ENCODE assay signal across 9 cellular contexts in genomic region chr2:43292851-43293743, GRCh38.
DNase-seq lines count a peak whose midpoint lies in the region; ATAC-seq, FAIRE-seq and TF ChIP-seq lines count a peak whose summit lies in the region.
"Had no signal": no experiment of that assay in that cellular context is flagged by ENCODE, and none has a peak within 500 bp of the region (broad histone marks: within the 10 kb centered on the region; RNA-seq: fewer than 3 reads in every experiment).

No MANE protein-coding gene starts in this region.

- no peak overlapping the region for H3K4me3 ChIP-seq in adipocyte (ENCODE audit: low read length)
- H3K4me3 ChIP-seq in mesodermal cell (ENCODE audit: extremely low read depth, insufficient read depth, low read length, poor library complexity, severe bottlenecking) = no peak overlapping the region
- no peak overlapping the region for H3K4me3 ChIP-seq in vagina

- H3K27me3 ChIP-seq in adipocyte (replicated peaks; ENCODE audit: control insufficient read depth, insufficient read depth, low read length) (no peaks in the 10 kb centered on the region), vagina (no peaks in the 10 kb centered on the region)
- H3K27me3 ChIP-seq: BE2C had no signal

- H3K4me1 ChIP-seq in adipocyte (ENCODE audit: control insufficient read depth, insufficient read depth, low read length) (peaks cover 28% of the 10 kb centered on the region), mesodermal cell (ENCODE audit: control insufficient read depth, insufficient read depth, low read length, poor library complexity, severe bottlenecking) (peaks cover 18% of the 10 kb centered on the region), vagina (peaks cover 19% of the 10 kb centered on the region)

- no peak for FAIRE-seq in frontal cortex (lab: Jason Lieb, UNC)

- intact Hi-C loops in Right ventricle myocardium inferior (cut with DNase I) (no loop called here), left ventricle myocardium superior (cut with micrococcal nuclease) (no loop called here), vagina (cut with DNase I) (no loop called here)

- peak overlapping the region; percentile 20 for H3K9ac ChIP-seq in adipocyte (ENCODE audit: low read length)

- ATAC-seq in Right ventricle myocardium inferior (no peak), left ventricle myocardium superior (no peak)

- H3K36me3 ChIP-seq in adipocyte (ENCODE audit: control insufficient read depth, insufficient read depth, low read length, severe bottlenecking) (peaks cover 10% of the 10 kb centered on the region), mesodermal cell (ENCODE audit: control insufficient read depth, insufficient read depth, low read length) (peaks cover 19% of the 10 kb centered on the region), vagina (no peaks in the 10 kb centered on the region)

- no peaks in the 10 kb centered on the region for H3K9me3 ChIP-seq in adipocyte (ENCODE audit: control insufficient read depth, low read length)
- peaks cover 7% of the 10 kb centered on the region for H3K9me3 ChIP-seq in mesodermal cell (ENCODE audit: control insufficient read depth, low read length)
- H3K9me3 ChIP-seq in vagina = no peaks in the 10 kb centered on the region

- no peak for TF ChIP-seq POLR2A in vagina (IDR thresholded peaks at IDR 0.05)

- POLR2A ChIA-PET in HEK293T (lab: Yijun Ruan, JAX) = interaction anchor here (1.3 kb wide), 1 partner anchor 12 kb away, joined by 3 read pairs; no protein-coding TSS in a partner anchor

- WGBS in mesodermal cell (ENCODE audit: insufficient coverage in 2 of 2), 2 experiments = 92 to 94% methylated on average over 8 to 10 of the region's 11 CpGs

- H3K27ac ChIP-seq in mesodermal cell (ENCODE audit: low read depth, low read length, severe bottlenecking) (peak overlapping the region; percentile 86), vagina (peak overlapping the region; percentile 89)

- peak; percentile 70 for DNase-seq in Right ventricle myocardium inferior (ENCODE audit: missing footprints)
- no peak for DNase-seq in left ventricle myocardium superior
- no peak for DNase-seq in adipocyte (ENCODE audit: low read depth)
- DNase-seq in vagina (ENCODE audit: extremely low spot score in 2 of 2) = peak in 1 of 2 donors; percentile 76
- DNase-seq in SHP77 treated with DMSO at 0.1 percent for 48 hours (lab: John Stamatoyannopoulos, UW) = no peak
- no peak for DNase-seq in frontal cortex (ENCODE audit: low spot score in 2 of 2)
- no peak for DNase-seq in HEK293T (ENCODE audit: extremely low spot score)
- DNase-seq: BE2C had no signal

- no peak for TF ChIP-seq CTCF in vagina (IDR thresholded peaks at IDR 0.05)

- CTCF ChIA-PET in HEK293T (lab: Yijun Ruan, JAX) = interaction anchor here (0.9 kb wide), 1 partner anchor 22 kb away, joined by 3 read pairs; no protein-coding TSS in a partner anchor

TF ChIP-seq in HEK293T, 16 proteins besides CTCF, POLR2A, EP300 and RAD21:
- no peak for TF ChIP-seq ELF4 (IDR thresholded peaks at IDR 0.05)
- no peak for TF ChIP-seq SUZ12 (IDR thresholded peaks at IDR 0.05)
- TF ChIP-seq BHLHE40 (IDR thresholded peaks at IDR 0.05; ENCODE audit: borderline replicate concordance) = no peak
- TF ChIP-seq ARNT (IDR thresholded peaks at IDR 0.05) = no peak
- no peak for TF ChIP-seq NFRKB (IDR thresholded peaks at IDR 0.05)
- TF ChIP-seq TARDBP (IDR thresholded peaks at IDR 0.05) = no peak
- no peak for TF ChIP-seq FOXM1 (IDR thresholded peaks at IDR 0.05; ENCODE audit: borderline replicate concordance)
- no peak for TF ChIP-seq L3MBTL2 (conservative IDR thresholded peaks at IDR 0.05)
- no peak for TF ChIP-seq FOXA1 (IDR thresholded peaks at IDR 0.05)
- no peak for TF ChIP-seq ZNF384 (IDR thresholded peaks at IDR 0.05)
- no peak for TF ChIP-seq LEF1 (IDR thresholded peaks at IDR 0.05; ENCODE audit: borderline replicate concordance)
- TF ChIP-seq, protein P1, sequence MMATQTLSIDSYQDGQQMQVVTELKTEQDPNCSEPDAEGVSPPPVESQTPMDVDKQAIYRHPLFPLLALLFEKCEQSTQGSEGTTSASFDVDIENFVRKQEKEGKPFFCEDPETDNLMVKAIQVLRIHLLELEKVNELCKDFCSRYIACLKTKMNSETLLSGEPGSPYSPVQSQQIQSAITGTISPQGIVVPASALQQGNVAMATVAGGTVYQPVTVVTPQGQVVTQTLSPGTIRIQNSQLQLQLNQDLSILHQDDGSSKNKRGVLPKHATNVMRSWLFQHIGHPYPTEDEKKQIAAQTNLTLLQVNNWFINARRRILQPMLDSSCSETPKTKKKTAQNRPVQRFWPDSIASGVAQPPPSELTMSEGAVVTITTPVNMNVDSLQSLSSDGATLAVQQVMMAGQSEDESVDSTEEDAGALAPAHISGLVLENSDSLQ (IDR thresholded peaks at IDR 0.05) = no peak
- TF ChIP-seq CTBP1 (IDR thresholded peaks at IDR 0.05; ENCODE audit: borderline replicate concordance) = no peak
- TF ChIP-seq FOXK2 (IDR thresholded peaks at IDR 0.05) = no peak
- no peak for TF ChIP-seq SP1 (IDR thresholded peaks at IDR 0.05)
- no peak for TF ChIP-seq HDGF (IDR thresholded peaks at IDR 0.05; ENCODE audit: borderline replicate concordance)
